ENCODE assay signal across 8 cellular contexts in the genomic region with DNA sequence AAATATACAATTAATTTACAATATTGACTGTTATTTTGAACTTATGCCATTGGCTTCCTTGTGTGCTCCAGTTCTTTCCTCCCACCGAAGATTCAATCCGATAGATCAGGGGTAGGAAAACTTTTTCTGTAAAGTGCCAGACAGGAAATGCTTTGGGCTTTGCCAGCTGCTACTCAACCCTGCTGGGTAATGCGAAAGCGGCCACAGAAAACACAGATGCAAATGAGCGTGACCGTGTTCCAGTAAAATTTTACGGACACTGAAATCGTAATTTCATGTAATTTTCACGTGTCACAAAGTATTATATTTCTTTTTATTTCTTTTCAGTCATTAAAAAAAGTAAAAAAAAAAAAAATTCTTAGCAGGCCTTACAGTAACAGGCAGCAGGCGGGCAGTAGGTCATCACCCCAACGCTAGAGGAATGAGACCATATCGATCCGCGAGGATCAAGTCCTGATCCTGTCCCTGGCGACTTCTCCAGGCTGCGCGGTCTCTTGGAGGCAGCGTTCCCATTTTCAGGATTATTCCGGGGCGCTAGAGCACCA. TPM values are rescaled to one million over a fixed set of nuclear protein-coding genes. Genes with fewer than 3 reads are reported as not detected.
A peak's percentile ranks its signal among the peaks of the same experiment; 100 is the strongest.
DNase-seq lines count a peak whose midpoint lies in the region; ATAC-seq, FAIRE-seq and TF ChIP-seq lines count a peak whose summit lies in the region.

No MANE protein-coding gene starts in this region.

- H3K79me2 ChIP-seq in GM12878 (ENCODE audit: control insufficient read depth, insufficient read depth, low read length): peaks cover 35% of the 10 kb centered on the region
- H3K79me2 ChIP-seq in keratinocyte (ENCODE audit: control insufficient read depth, insufficient read depth, low read length): peaks cover 39% of the 10 kb centered on the region

- peak overlapping the region; percentile 96 for H2AFZ ChIP-seq in GM12878 (ENCODE audit: control insufficient read depth, low read depth, low read length)
- peak overlapping the region; percentile 88 for H2AFZ ChIP-seq in keratinocyte (ENCODE audit: control insufficient read depth, low read length)

- SMC1A ChIA-PET in GM12878 (lab: Charles Lee; ENCODE audit: uncharacterized antibody, unreplicated experiment): interaction anchor here (1.0 to 11.0 kb wide), 3 partner anchors 61 to 142 kb away, joined by 3 to 74 read pairs (median 4); a partner anchor contains a TSS

- FAIRE-seq in GM12878 (lab: Jason Lieb, UNC): no peak
- peak; percentile 67 for FAIRE-seq in keratinocyte (lab: Jason Lieb, UNC)

- POLR2A ChIA-PET in GM12878 (lab: Charles Lee): interaction anchor here (0.5 to 3.1 kb wide), 8 partner anchors 28 to 137 kb away, joined by 3 to 31 read pairs (median 5); a partner anchor contains a TSS

- H3K9me3 ChIP-seq in BLaER1 treated with 17β-estradiol and CSF1 and Interleukin-3, amounts not matched to agents 10 nM and 100 nM (replicated peaks in 1 of 11): no peaks in the 10 kb centered on the region
- H3K9me3 ChIP-seq in GM12878 (replicated peaks; ENCODE audit: control insufficient read depth, insufficient read depth, low read length) (no peaks in the 10 kb centered on the region), keratinocyte (ENCODE audit: control insufficient read depth, low read depth, low read length) (no peaks in the 10 kb centered on the region)

- H4K20me1 ChIP-seq in BLaER1 treated with 17β-estradiol and CSF1 and Interleukin-3, amounts not matched to agents 10 nM and 100 nM: peaks cover 9 to 64% (median 33%) of the 10 kb centered on the region in 11 experiments; a peak in 20 of 22 replicates
- H4K20me1 ChIP-seq in GM12878 (ENCODE audit: control insufficient read depth, insufficient read depth) (no peaks in the 10 kb centered on the region), keratinocyte (ENCODE audit: control insufficient read depth, extremely low read depth, insufficient read depth, low read length) (no peaks in the 10 kb centered on the region)

- peak overlapping the region; percentile 88 to 100 (median 95) for H3K4me3 ChIP-seq in BLaER1 treated with 17β-estradiol and CSF1 and Interleukin-3, amounts not matched to agents 10 nM and 100 nM
- H3K4me3 ChIP-seq in GM12878: peak overlapping the region; percentile 90
- H3K4me3 ChIP-seq in keratinocyte (ENCODE audit: control insufficient read depth in 2 of 3, extremely low read depth in 1 of 3, insufficient read depth in 2 of 3, low read depth in 1 of 3, low read length in 3 of 3): peak overlapping the region; percentile 91 to 92 (median 91)

- ATAC-seq in GM18907 (IDR thresholded peaks at IDR 0.05; ENCODE audit: unreplicated experiment) (peak; percentile 44), HG03432 (IDR thresholded peaks at IDR 0.05; ENCODE audit: unreplicated experiment) (peak; percentile 27), GM12878 (peak; percentile 47), HG02981 (IDR thresholded peaks at IDR 0.05; ENCODE audit: unreplicated experiment) (no peak)

- H3K36me3 ChIP-seq in BLaER1 treated with 17β-estradiol and CSF1 and Interleukin-3, amounts not matched to agents 10 nM and 100 nM: peaks cover 0 to 23% (median 9%) of the 10 kb centered on the region in 11 experiments; a peak in 13 of 22 replicates
- no peaks in the 10 kb centered on the region for H3K36me3 ChIP-seq in GM12878 (ENCODE audit: control insufficient read depth in 2 of 2, insufficient read depth in 2 of 2, low read length in 1 of 2)
- peaks cover 3 to 6% of the 10 kb centered on the region in 2 experiments for H3K36me3 ChIP-seq in keratinocyte (ENCODE audit: control insufficient read depth in 2 of 2, extremely low read depth in 1 of 2, insufficient read depth in 2 of 2, low read length in 2 of 2)

- CTCF ChIA-PET in GM12878 (lab: Yijun Ruan, JAX): interaction anchor here (1.0 to 4.4 kb wide), 6 partner anchors 10 to 315 kb away, joined by 3 to 28 read pairs (median 8); a partner anchor contains a TSS

- H3K9me1 ChIP-seq in keratinocyte (ENCODE audit: control insufficient read depth, extremely low read depth, insufficient read depth, low read length): no peaks in the 10 kb centered on the region

- peak overlapping the region; percentile 90 to 99 (median 95) for H3K9ac ChIP-seq in BLaER1 treated with 17β-estradiol and CSF1 and Interleukin-3, amounts not matched to agents 10 nM and 100 nM
- H3K9ac ChIP-seq in GM12878 (ENCODE audit: control insufficient read depth, insufficient read depth, low read length) (peak overlapping the region; percentile 89), keratinocyte (ENCODE audit: control insufficient read depth, extremely low read depth, insufficient read depth, low read length) (peak overlapping the region; percentile 97)

- peak overlapping the region; percentile 79 to 99 (median 89) for H3K4me2 ChIP-seq in BLaER1 treated with 17β-estradiol and CSF1 and Interleukin-3, amounts not matched to agents 10 nM and 100 nM
- peak overlapping the region; percentile 88 for H3K4me2 ChIP-seq in GM12878 (ENCODE audit: control insufficient read depth, insufficient read depth)
- peak overlapping the region; percentile 91 for H3K4me2 ChIP-seq in keratinocyte (ENCODE audit: control insufficient read depth, extremely low read depth, insufficient read depth, low read depth, low read length)

- BruUV-seq in GM12878 (replicated peaks; lab: Mats Ljungman, UMichigan): no TSS peak

- TF ChIP-seq CTCF in GM12878 (IDR thresholded peaks at IDR 0.05 in 2 of 3, conservative IDR thresholded peaks at IDR 0.05 in 1 of 3; ENCODE audit: control insufficient read depth in 2 of 3, extremely low read depth in 1 of 3, insufficient read depth in 1 of 3, low read depth in 3 of 3, low read length in 3 of 3) (0 out of 6 replicates have a peak, but pooled peaks of 1 of the 3 experiments have one; percentile 0), keratinocyte (optimal IDR thresholded peaks at IDR 0.05 in 1 of 3, IDR thresholded peaks at IDR 0.05 in 1 of 3, conservative IDR thresholded peaks at IDR 0.05 in 1 of 3; ENCODE audit: extremely low read depth in 1 of 3, insufficient read depth in 2 of 3, low read length in 3 of 3) (peak in 1 of 3 experiments; percentile 6)

- DNase-seq in SK-N-DZ (ENCODE audit: low spot score) (peak; percentile 35), GM12878 (ENCODE audit: low read depth, low spot score) (peak; percentile 57), keratinocyte (ENCODE audit: low read depth, low spot score) (no peak)
- peak; percentile 29 for DNase-seq in stimulated activated CD4-positive, alpha-beta T cell treated with anti-CD3 and anti-CD28 coated beads, Interleukin-4, amount 100 ng/mL, for 1 hour

- TF ChIP-seq POLR2A in GM12878 (IDR thresholded peaks at IDR 0.05; ENCODE audit: low read depth, low read length): no peak

- WGBS in GM12878 (ENCODE audit: insufficient coverage, insufficient replicate concordance, low lambda C conversion rate, missing lambda C conversion rate): 1% methylated on average over 20 of the region's 20 CpGs

- peak overlapping the region; percentile 85 to 99 (median 96) for H3K27ac ChIP-seq in BLaER1 treated with 17β-estradiol and CSF1 and Interleukin-3, amounts not matched to agents 10 nM and 100 nM
- H3K27ac ChIP-seq in GM12878 (ENCODE audit: control insufficient read depth, insufficient read depth) (peak overlapping the region; percentile 93), keratinocyte (ENCODE audit: control insufficient read depth, insufficient read depth, low read length) (peak overlapping the region; percentile 92)

- no peak for TF ChIP-seq EP300 in GM12878 (IDR thresholded peaks at IDR 0.05; ENCODE audit: borderline replicate concordance in 1 of 2, control insufficient read depth in 1 of 2, low read depth in 2 of 2, low read length in 2 of 2)

- peaks cover 44 to 59% (median 55%) of the 10 kb centered on the region in 10 experiments for H3K4me1 ChIP-seq in BLaER1 treated with 17β-estradiol and CSF1 and Interleukin-3, amounts not matched to agents 10 nM and 100 nM
- H3K4me1 ChIP-seq in GM12878 (ENCODE audit: control insufficient read depth, insufficient read depth, low read length) (peaks cover 13% of the 10 kb centered on the region; the same call in 1 of the 2 replicates), keratinocyte (ENCODE audit: control insufficient read depth, extremely low read depth, insufficient read depth, low read length) (peaks cover 46% of the 10 kb centered on the region)

- dilution Hi-C loops in keratinocyte (cut with MboI; ENCODE audit: extremely low pct_ligation_motif_present, low sequenced_read_pairs): no loop called here

- in situ Hi-C loops in GM12878 (cut with MboI): loop anchor here (5.0 kb wide), 1 partner anchor 135 kb away; a partner anchor contains a TSS

- no peak for TF ChIP-seq RAD21 in GM12878 (IDR thresholded peaks at IDR 0.05; ENCODE audit: insufficient read depth, low read depth, low read length)

- RAD21 ChIA-PET in GM12878 (lab: Charles Lee; ENCODE audit: unreplicated experiment): interaction anchor here (0.7 to 3.3 kb wide), 8 partner anchors 14 to 315 kb away, joined by 3 to 14 read pairs (median 3); a partner anchor contains a TSS

- intact Hi-C loops in GM12878 (cut with micrococcal nuclease; ENCODE audit: unreplicated experiment): no loop called here

- H3K27me3 ChIP-seq in BLaER1 treated with 17β-estradiol and CSF1 and Interleukin-3, amounts not matched to agents 10 nM and 100 nM: no peaks in the 10 kb centered on the region
- no peaks in the 10 kb centered on the region for H3K27me3 ChIP-seq in GM12878 (replicated peaks in 1 of 2; ENCODE audit: control insufficient read depth in 2 of 2, insufficient read depth in 2 of 2, low read length in 1 of 2)
- H3K27me3 ChIP-seq in keratinocyte (ENCODE audit: control insufficient read depth, extremely low read depth, insufficient read depth, low read length): no peaks in the 10 kb centered on the region

RNA-seq across cellular contexts. Expression of a gene that starts 0.6 kb away (rescaled TPM):
- 0.82 and 1.2 TPM in 2 replicates for polyA plus RNA-seq in SK-N-DZ (2014; cell fraction: cytosol; rRNA removed)
- 0.97 and 1.9 TPM in 2 replicates for polyA plus RNA-seq in SK-N-DZ (2014; cell fraction: nucleus; rRNA removed)
- total RNA-seq in GM12878 (2013; cell fraction: nucleolus; rRNA removed): 13.7 and 18.5 TPM in 2 replicates
- total RNA-seq in GM12878 (2014; rRNA removed): 11.2 and 14.9 TPM in 2 replicates
- total RNA-seq in GM12878 (2014; rRNA removed; fragmentation: Illumina TruSeq; extraction: Trizol): 11.5 and 12.4 TPM in 2 replicates
- 9.3 and 11.7 TPM in 2 replicates for total RNA-seq in GM12878 (2021)
- polyA plus RNA-seq in GM12878 (2011; ENCODE audit: low read depth): 7.9 TPM
- polyA plus RNA-seq in GM12878 (2011; rRNA removed): 11.8 and 13.6 TPM in 2 replicates
- polyA plus RNA-seq in GM12878 (2011; cell fraction: cytosol; rRNA removed): 3.9 and 4.2 TPM in 2 replicates
- 9.0 and 17.1 TPM in 2 replicates for polyA plus RNA-seq in GM12878 (2011; cell fraction: nucleus; rRNA removed)
- 12.6 and 14.2 TPM in 2 replicates for polyA plus RNA-seq in GM12878 (2012)
- polyA plus RNA-seq in GM12878 (2014; fragmentation: Illumina TruSeq; extraction: Trizol): 12.9 and 15.3 TPM in 2 replicates
- polyA plus RNA-seq in GM12878 (2014; fragmentation: Nextera tagmentation; extraction: Ambion mirVana): 10 to 100 TPM in 1 of 2 experiments, 1 to 10 TPM in 1; 8.4 to 13.4 TPM
- polyA plus RNA-seq in GM12878 (2014; rRNA removed): 11.4 and 11.8 TPM in 2 replicates
- 10 to 100 TPM; 16.6 to 17.2 TPM for polyA plus RNA-seq in GM12878 (2016; fragmentation: Nextera tagmentation; extraction: Ambion mirVana)
- 2.9 and 4.3 TPM in 2 replicates for polyA minus RNA-seq in GM12878 (2011; rRNA and poly(A)+ RNA removed)
- 1.4 TPM in 1 of 2 replicates, not detected in the other for polyA minus RNA-seq in GM12878 (2011; cell fraction: cytosol; rRNA and poly(A)+ RNA removed)
- polyA minus RNA-seq in GM12878 (2011; cell fraction: nucleus; rRNA and poly(A)+ RNA removed): 5.9 and 7.0 TPM in 2 replicates
- 14.0 to 30.1 TPM (median 24.7 TPM) in 3 replicates for polyA plus RNA-seq in keratinocyte
- polyA plus RNA-seq in keratinocyte (2011; ENCODE audit: low read depth): 23.8 TPM
- polyA plus RNA-seq in keratinocyte (2011; cell fraction: cytosol; rRNA removed): 15.0 and 26.5 TPM in 2 replicates
- polyA plus RNA-seq in keratinocyte (2011; cell fraction: nucleus; rRNA removed): 29.7 and 34.9 TPM in 2 replicates
- polyA plus RNA-seq in keratinocyte (2012; ENCODE audit: low replicate concordance): 17.2 and 31.2 TPM in 2 replicates
- polyA minus RNA-seq in keratinocyte: 2.8 to 7.6 TPM (median 6.7 TPM) in 3 replicates
- polyA minus RNA-seq in keratinocyte (2011; cell fraction: cytosol; rRNA and poly(A)+ RNA removed): 8.6 TPM
- 8.3 and 11.0 TPM in 2 replicates for polyA minus RNA-seq in keratinocyte (2011; cell fraction: nucleus; rRNA and poly(A)+ RNA removed)

RNA-seq across cellular contexts. Expression of a gene that starts 1.0 kb away (rescaled TPM):
- 2.1 and 2.4 TPM in 2 replicates for polyA plus RNA-seq in SK-N-DZ (2014; cell fraction: cytosol; rRNA removed)
- polyA plus RNA-seq in SK-N-DZ (2014; cell fraction: nucleus; rRNA removed): 1.3 and 1.4 TPM in 2 replicates
- 6.7 and 7.6 TPM in 2 replicates for total RNA-seq in GM12878 (2013; cell fraction: nucleolus; rRNA removed)
- total RNA-seq in GM12878 (2014; rRNA removed): 45.4 and 46.6 TPM in 2 replicates
- total RNA-seq in GM12878 (2014; rRNA removed; fragmentation: Illumina TruSeq; extraction: Trizol): 57.6 and 58.6 TPM in 2 replicates
- 52.4 and 53.9 TPM in 2 replicates for total RNA-seq in GM12878 (2021)
- polyA plus RNA-seq in GM12878 (2011; ENCODE audit: low read depth): 47.6 TPM
- polyA plus RNA-seq in GM12878 (2011; rRNA removed): 38.8 and 54.9 TPM in 2 replicates
- 19.5 and 20.1 TPM in 2 replicates for polyA plus RNA-seq in GM12878 (2011; cell fraction: cytosol; rRNA removed)
- polyA plus RNA-seq in GM12878 (2011; cell fraction: nucleus; rRNA removed): 18.1 and 20.2 TPM in 2 replicates
- 40.9 and 44.5 TPM in 2 replicates for polyA plus RNA-seq in GM12878 (2012)
- 48.4 and 61.6 TPM in 2 replicates for polyA plus RNA-seq in GM12878 (2014; fragmentation: Illumina TruSeq; extraction: Trizol)
- 10 to 100 TPM; 36.2 to 45.3 TPM for polyA plus RNA-seq in GM12878 (2014; fragmentation: Nextera tagmentation; extraction: Ambion mirVana)
- 34.1 and 37.9 TPM in 2 replicates for polyA plus RNA-seq in GM12878 (2014; rRNA removed)
- 10 to 100 TPM; 79.1 to 82.4 TPM for polyA plus RNA-seq in GM12878 (2016; fragmentation: Nextera tagmentation; extraction: Ambion mirVana)
- 43.4 and 69.3 TPM in 2 replicates for polyA minus RNA-seq in GM12878 (2011; rRNA and poly(A)+ RNA removed)
- 22.6 and 25.2 TPM in 2 replicates for polyA minus RNA-seq in GM12878 (2011; cell fraction: cytosol; rRNA and poly(A)+ RNA removed)
- polyA minus RNA-seq in GM12878 (2011; cell fraction: nucleus; rRNA and poly(A)+ RNA removed): 8.7 and 10.9 TPM in 2 replicates
- 32.2 to 39.2 TPM (median 33.1 TPM) in 3 replicates for polyA plus RNA-seq in keratinocyte
- polyA plus RNA-seq in keratinocyte (2011; ENCODE audit: low read depth): 160 TPM
- polyA plus RNA-seq in keratinocyte (2011; cell fraction: cytosol; rRNA removed): 29.1 and 38.2 TPM in 2 replicates
- polyA plus RNA-seq in keratinocyte (2011; cell fraction: nucleus; rRNA removed): 15.6 and 19.1 TPM in 2 replicates
- polyA plus RNA-seq in keratinocyte (2012; ENCODE audit: low replicate concordance): 55.0 and 65.5 TPM in 2 replicates
- polyA minus RNA-seq in keratinocyte: 11.9 to 83.8 TPM (median 52.3 TPM) in 3 replicates
- 44.9 TPM for polyA minus RNA-seq in keratinocyte (2011; cell fraction: cytosol; rRNA and poly(A)+ RNA removed)
- polyA minus RNA-seq in keratinocyte (2011; cell fraction: nucleus; rRNA and poly(A)+ RNA removed): 14.4 and 28.3 TPM in 2 replicates

RNA-seq across cellular contexts. Expression of a gene that starts 59.3 kb away (rescaled TPM):
- polyA plus RNA-seq in SK-N-DZ (2014; cell fraction: cytosol; rRNA removed): 8.3 and 10.8 TPM in 2 replicates
- 8.6 and 10.0 TPM in 2 replicates for polyA plus RNA-seq in SK-N-DZ (2014; cell fraction: nucleus; rRNA removed)
- total RNA-seq in GM12878 (2013; cell fraction: nucleolus; rRNA removed): 37.2 and 39.9 TPM in 2 replicates
- total RNA-seq in GM12878 (2014; rRNA removed) (15.1 and 18.1 TPM in 2 replicates), GM12878 (2014; rRNA removed; fragmentation: Illumina TruSeq; extraction: Trizol) (17.5 and 18.9 TPM in 2 replicates), GM12878 (2021) (16.1 and 19.4 TPM in 2 replicates)
- polyA plus RNA-seq in GM12878 (2011; ENCODE audit: low read depth): 2.5 TPM
- polyA plus RNA-seq in GM12878 (2011; rRNA removed) (15.8 and 25.6 TPM in 2 replicates), GM12878 (2014; fragmentation: Illumina TruSeq; extraction: Trizol) (11.8 and 16.1 TPM in 2 replicates), GM12878 (2014; fragmentation: Nextera tagmentation; extraction: Ambion mirVana) (10 to 100 TPM in 1 of 2 experiments, 1 to 10 TPM in 1; 8.2 to 11.1 TPM), GM12878 (2014; rRNA removed) (7.6 and 11.9 TPM in 2 replicates), GM12878 (2016; fragmentation: Nextera tagmentation; extraction: Ambion mirVana) (10 to 100 TPM; 18.5 to 20.1 TPM), keratinocyte (7.8 to 15.3 TPM (median 10.2 TPM) in 3 replicates)
- 5.4 and 6.9 TPM in 2 replicates for polyA plus RNA-seq in GM12878 (2011; cell fraction: cytosol; rRNA removed)
- polyA plus RNA-seq in GM12878 (2011; cell fraction: nucleus; rRNA removed): 4.1 and 8.6 TPM in 2 replicates
- polyA plus RNA-seq in GM12878 (2012): 4.8 and 5.5 TPM in 2 replicates
- polyA minus RNA-seq in GM12878 (2011; rRNA and poly(A)+ RNA removed): 8.2 and 11.8 TPM in 2 replicates
- polyA minus RNA-seq in GM12878 (2011; cell fraction: cytosol; rRNA and poly(A)+ RNA removed): 8.6 and 9.7 TPM in 2 replicates
- polyA minus RNA-seq in GM12878 (2011; cell fraction: nucleus; rRNA and poly(A)+ RNA removed): 7.7 and 19.0 TPM in 2 replicates
- 10.8 TPM for polyA plus RNA-seq in keratinocyte (2011; ENCODE audit: low read depth)
- 9.5 and 15.2 TPM in 2 replicates for polyA plus RNA-seq in keratinocyte (2011; cell fraction: cytosol; rRNA removed)
- 6.7 and 11.3 TPM in 2 replicates for polyA plus RNA-seq in keratinocyte (2011; cell fraction: nucleus; rRNA removed)
- polyA plus RNA-seq in keratinocyte (2012; ENCODE audit: low replicate concordance): 7.4 and 12.4 TPM in 2 replicates
- 3.3 to 12.4 TPM (median 4.4 TPM) in 3 replicates for polyA minus RNA-seq in keratinocyte
- 11.3 TPM for polyA minus RNA-seq in keratinocyte (2011; cell fraction: cytosol; rRNA and poly(A)+ RNA removed)
- 8.0 and 13.0 TPM in 2 replicates for polyA minus RNA-seq in keratinocyte (2011; cell fraction: nucleus; rRNA and poly(A)+ RNA removed)
